In the genomic region with DNA sequence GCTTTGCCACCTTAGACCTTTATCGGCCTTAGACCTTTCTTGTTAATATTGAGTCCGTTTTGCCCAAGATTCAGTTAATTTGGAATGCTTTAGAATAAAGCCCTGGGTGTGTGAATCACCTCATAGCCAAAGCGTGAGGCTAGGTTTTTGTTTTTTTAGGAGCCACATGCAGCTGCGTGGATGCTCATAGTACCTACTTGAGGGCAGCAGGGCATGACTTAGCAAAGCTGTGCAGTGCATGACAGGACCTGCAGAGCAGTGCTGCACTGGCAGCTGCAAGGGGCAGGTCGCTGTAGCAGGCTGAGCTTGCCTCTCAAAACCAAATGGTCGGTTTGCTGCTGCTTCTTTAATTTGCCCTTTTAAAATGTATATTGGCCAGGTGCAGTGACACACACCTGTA, we compare ENCODE assay signal across 13 cellular contexts.
DNase-seq lines count a peak whose midpoint lies in the region; ATAC-seq, FAIRE-seq and TF ChIP-seq lines count a peak whose summit lies in the region.
"Had no signal": no experiment of that assay in that cellular context is flagged by ENCODE, and none has a peak within 500 bp of the region (broad histone marks: within the 10 kb centered on the region; RNA-seq: fewer than 3 reads in every experiment).

No MANE protein-coding gene starts in this region.

- in situ Hi-C loops in HepG2 (cut with HindIII; ENCODE audit: extremely low pct_ligation_motif_present, low pct_unique_long_range_greater_than_20kb), result loop anchor here (5.0 to 10.0 kb wide), 2 partner anchors 715 to 987 kb away; no protein-coding TSS in a partner anchor
- in situ Hi-C loops in KBM-7 (cut with MboI; ENCODE audit: low pct_unique_long_range_greater_than_20kb, low sequenced_read_pairs), result no loop called here

- POLR2A ChIA-PET in HepG2 (lab: Yijun Ruan, JAX), result interaction anchor here (0.9 to 3.8 kb wide), 4 partner anchors 7 to 116 kb away, joined by 3 to 34 read pairs (median 6); partner anchors contain the start of gene JAG1

- no peak for DNase-seq in HepG2 (ENCODE audit: low spot score)
- no peak for DNase-seq in right lobe of liver
- peak; percentile 93 for DNase-seq in NCI-H510A treated with DMSO at 0.1 percent for 48 hours (lab: John Stamatoyannopoulos, UW)
- no peak for DNase-seq in aorta
- DNase-seq in KBM-7, result no peak
- DNase-seq in hippocampal formation (lab: John Stamatoyannopoulos, UW), result no peak
- no peak for DNase-seq in activated CD4-positive, alpha-beta T cell treated with anti-CD3 and anti-CD28 coated beads for 48 hours
- DNase-seq: amygdala, Calu3, NCI-H2227 treated with DMSO at 0.1 percent for 48 hours, psoas muscle, T-helper 1 cell had no signal

- H3K9me3 ChIP-seq in HepG2 (ENCODE audit: low read length) (no peaks in the 10 kb centered on the region), right lobe of liver (no peaks in the 10 kb centered on the region), esophagus (ENCODE audit: control insufficient read depth in 2 of 2, insufficient read depth in 1 of 2, low read depth in 1 of 2, low read length in 1 of 2) (no peaks in the 10 kb centered on the region), aorta (ENCODE audit: control insufficient read depth, low read length) (no peaks in the 10 kb centered on the region)
- H3K9me3 ChIP-seq: psoas muscle had no signal

- no peak for TF ChIP-seq EP300 in HepG2 (IDR thresholded peaks at IDR 0.05; ENCODE audit: low read depth in 2 of 2, low read length in 2 of 2)
- no peak for TF ChIP-seq EP300 in HepG2 (CRISPR knock-in tag; IDR thresholded peaks at IDR 0.05; ENCODE audit: borderline replicate concordance)

- no peak for FAIRE-seq in HepG2 (lab: Jason Lieb, UNC)

- no peak for TF ChIP-seq RAD21 in HepG2 (CRISPR knock-in tag; IDR thresholded peaks at IDR 0.05)

- H3K9ac ChIP-seq in HepG2 (ENCODE audit: insufficient read depth, low read depth, low read length), result no peak overlapping the region

- no peak for TF ChIP-seq CTCF in HepG2 (CRISPR knock-in tag; IDR thresholded peaks at IDR 0.05)
- no peak for TF ChIP-seq CTCF in right lobe of liver (IDR thresholded peaks at IDR 0.05)

- H3K27ac ChIP-seq in HepG2 (ENCODE audit: extremely low read length, insufficient read depth, low read length) (no peak overlapping the region), right lobe of liver (no peak overlapping the region), esophagus (ENCODE audit: low read depth in 2 of 2, low read length in 1 of 2) (peak overlapping the region; percentile 51 to 88), aorta (ENCODE audit: low read depth in 1 of 2, low read length in 2 of 2) (peak overlapping the region; percentile 67 to 82)
- H3K27ac ChIP-seq: psoas muscle had no signal

- H3K4me1 ChIP-seq in HepG2 (ENCODE audit: insufficient read depth, low read length) (peaks cover 78% of the 10 kb centered on the region), right lobe of liver (no peaks in the 10 kb centered on the region), esophagus (ENCODE audit: control insufficient read depth in 2 of 2, insufficient read depth in 2 of 2, low read length in 1 of 2) (peaks cover 0 to 3% of the 10 kb centered on the region in 2 donors), aorta (ENCODE audit: control insufficient read depth in 1 of 2, insufficient read depth in 2 of 2, low read length in 2 of 2) (peaks cover 4 to 7% of the 10 kb centered on the region in 2 donors)
- H3K4me1 ChIP-seq: psoas muscle had no signal

- no peak overlapping the region for H3K4me2 ChIP-seq in HepG2 (ENCODE audit: low read depth, low read length)

- H4K20me1 ChIP-seq in HepG2 (ENCODE audit: insufficient read depth, low read length), result no peaks in the 10 kb centered on the region

- ATAC-seq in HepG2 (no peak), right lobe of liver (no peak), aorta (ENCODE audit: low FRiP score) (peak; percentile 61)
- ATAC-seq: psoas muscle had no signal

- no TSS peak for BruUV-seq in HepG2 (replicated peaks; lab: Mats Ljungman, UMichigan)

- peaks cover 2% of the 10 kb centered on the region for H3K79me2 ChIP-seq in HepG2 (ENCODE audit: insufficient read depth, low read length)

- TF ChIP-seq POLR2A in HepG2 (IDR thresholded peaks at IDR 0.05; ENCODE audit: insufficient read depth in 1 of 2, low read depth in 2 of 2, low read length in 2 of 2), result no peak
- TF ChIP-seq POLR2A in right lobe of liver (IDR thresholded peaks at IDR 0.05), result no peak

- peaks cover 4 to 5% of the 10 kb centered on the region in 2 experiments; a peak in 3 of 5 replicates for H3K36me3 ChIP-seq in HepG2 (replicated peaks in 1 of 2; ENCODE audit: control insufficient read depth in 1 of 2, insufficient read depth in 2 of 2, low read length in 2 of 2)
- H3K36me3 ChIP-seq in right lobe of liver, result no peaks in the 10 kb centered on the region
- no peaks in the 10 kb centered on the region for H3K36me3 ChIP-seq in esophagus (ENCODE audit: control insufficient read depth in 2 of 2, insufficient read depth in 2 of 2, low read length in 1 of 2)
- H3K36me3 ChIP-seq in aorta (ENCODE audit: control insufficient read depth in 1 of 2, insufficient read depth in 2 of 2, low read length in 1 of 2), result no peaks in the 10 kb centered on the region

- CTCF ChIA-PET in HepG2 (lab: Yijun Ruan, JAX; ENCODE audit: low intra/inter-chr PET ratio, low total read pairs), result no interaction called here

- H3K4me3 ChIP-seq in HepG2 (replicated peaks in 1 of 3; ENCODE audit: insufficient read depth in 1 of 3, low read depth in 2 of 3, low read length in 3 of 3) (no peak overlapping the region), right lobe of liver (no peak overlapping the region), esophagus (ENCODE audit: low read depth in 1 of 2, low read length in 2 of 2) (no peak overlapping the region), aorta (ENCODE audit: low read length in 2 of 2) (no peak overlapping the region)
- H3K4me3 ChIP-seq: psoas muscle had no signal

- no peak overlapping the region for H2AFZ ChIP-seq in HepG2 (ENCODE audit: low read length)

- no peaks in the 10 kb centered on the region for H3K27me3 ChIP-seq in HepG2 (ENCODE audit: control insufficient read depth in 1 of 2, insufficient read depth in 2 of 2, low read length in 2 of 2)
- no peaks in the 10 kb centered on the region for H3K27me3 ChIP-seq in right lobe of liver
- no peaks in the 10 kb centered on the region for H3K27me3 ChIP-seq in esophagus (ENCODE audit: control insufficient read depth in 1 of 2, insufficient read depth in 2 of 2, low read length in 2 of 2)
- H3K27me3 ChIP-seq in aorta (ENCODE audit: control insufficient read depth in 1 of 2, insufficient read depth in 2 of 2, low read length in 1 of 2), result no peaks in the 10 kb centered on the region

- WGBS in HepG2 (ENCODE audit: low lambda C conversion rate), result over 99% methylated on average over 6 of the region's 6 CpGs
- 87% methylated on average over 5 of the region's 6 CpGs for WGBS in right lobe of liver (ENCODE audit: insufficient coverage, low coverage, low lambda C conversion rate, missing lambda C conversion rate)
- WGBS in esophagus, 2 donors, result 61 to 72% methylated on average over 6 of the region's 6 CpGs
- WGBS in aorta, 2 donors, result 25 to 30% methylated on average over 6 of the region's 6 CpGs

- intact Hi-C loops in HepG2 (cut with micrococcal nuclease; ENCODE audit: unreplicated experiment), result loop anchor here (5.0 to 10.0 kb wide), 3 partner anchors 150 to 387 kb away; no protein-coding TSS in a partner anchor
- intact Hi-C loops in right lobe of liver (cut with DNase I), result no loop called here
- intact Hi-C loops in aorta (cut with DNase I), result loop anchor here (1.0 to 10.0 kb wide), 8 partner anchors 35 to 657 kb away; no protein-coding TSS in a partner anchor

TF ChIP-seq in HepG2, 621 proteins besides CTCF, POLR2A, EP300 and RAD21:
- TF ChIP-seq ARNT2 (CRISPR knock-in tag; IDR thresholded peaks at IDR 0.05; ENCODE audit: low read depth) (no peak), ZBTB38 (CRISPR knock-in tag; IDR thresholded peaks at IDR 0.05) (0 out of 2 replicates have a peak, but pooled peaks have one; percentile 14), ZNF772 (CRISPR knock-in tag; IDR thresholded peaks at IDR 0.05) (peak; percentile 48; the same call in 1 of the 2 replicates)
- TF ChIP-seq, protein P1, sequence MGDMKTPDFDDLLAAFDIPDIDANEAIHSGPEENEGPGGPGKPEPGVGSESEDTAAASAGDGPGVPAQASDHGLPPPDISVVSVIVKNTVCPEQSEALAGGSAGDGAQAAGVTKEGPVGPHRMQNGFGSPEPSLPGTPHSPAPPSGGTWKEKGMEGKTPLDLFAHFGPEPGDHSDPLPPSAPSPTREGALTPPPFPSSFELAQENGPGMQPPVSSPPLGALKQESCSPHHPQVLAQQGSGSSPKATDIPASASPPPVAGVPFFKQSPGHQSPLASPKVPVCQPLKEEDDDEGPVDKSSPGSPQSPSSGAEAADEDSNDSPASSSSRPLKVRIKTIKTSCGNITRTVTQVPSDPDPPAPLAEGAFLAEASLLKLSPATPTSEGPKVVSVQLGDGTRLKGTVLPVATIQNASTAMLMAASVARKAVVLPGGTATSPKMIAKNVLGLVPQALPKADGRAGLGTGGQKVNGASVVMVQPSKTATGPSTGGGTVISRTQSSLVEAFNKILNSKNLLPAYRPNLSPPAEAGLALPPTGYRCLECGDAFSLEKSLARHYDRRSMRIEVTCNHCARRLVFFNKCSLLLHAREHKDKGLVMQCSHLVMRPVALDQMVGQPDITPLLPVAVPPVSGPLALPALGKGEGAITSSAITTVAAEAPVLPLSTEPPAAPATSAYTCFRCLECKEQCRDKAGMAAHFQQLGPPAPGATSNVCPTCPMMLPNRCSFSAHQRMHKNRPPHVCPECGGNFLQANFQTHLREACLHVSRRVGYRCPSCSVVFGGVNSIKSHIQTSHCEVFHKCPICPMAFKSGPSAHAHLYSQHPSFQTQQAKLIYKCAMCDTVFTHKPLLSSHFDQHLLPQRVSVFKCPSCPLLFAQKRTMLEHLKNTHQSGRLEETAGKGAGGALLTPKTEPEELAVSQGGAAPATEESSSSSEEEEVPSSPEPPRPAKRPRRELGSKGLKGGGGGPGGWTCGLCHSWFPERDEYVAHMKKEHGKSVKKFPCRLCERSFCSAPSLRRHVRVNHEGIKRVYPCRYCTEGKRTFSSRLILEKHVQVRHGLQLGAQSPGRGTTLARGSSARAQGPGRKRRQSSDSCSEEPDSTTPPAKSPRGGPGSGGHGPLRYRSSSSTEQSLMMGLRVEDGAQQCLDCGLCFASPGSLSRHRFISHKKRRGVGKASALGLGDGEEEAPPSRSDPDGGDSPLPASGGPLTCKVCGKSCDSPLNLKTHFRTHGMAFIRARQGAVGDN (CRISPR knock-in tag; IDR thresholded peaks at IDR 0.05), result peak; percentile 33; the same call in 1 of the 2 replicates

Comparison
In these comparisons a context has a peak if more than half of its experiments do, and no peak if none do; other contexts are left out.
1. intact Hi-C loops: an anchor here in HepG2 (5.0 to 10.0 kb wide) and aorta (1.0 to 10.0 kb wide); none called in right lobe of liver.
2. H3K27ac ChIP-seq: peak in esophagus (2 of 2) and aorta (2 of 2); none in HepG2 (single experiment) and right lobe of liver (0 of 3).